1 cellular context compared by ENCODE assay signal in the genomic region with DNA sequence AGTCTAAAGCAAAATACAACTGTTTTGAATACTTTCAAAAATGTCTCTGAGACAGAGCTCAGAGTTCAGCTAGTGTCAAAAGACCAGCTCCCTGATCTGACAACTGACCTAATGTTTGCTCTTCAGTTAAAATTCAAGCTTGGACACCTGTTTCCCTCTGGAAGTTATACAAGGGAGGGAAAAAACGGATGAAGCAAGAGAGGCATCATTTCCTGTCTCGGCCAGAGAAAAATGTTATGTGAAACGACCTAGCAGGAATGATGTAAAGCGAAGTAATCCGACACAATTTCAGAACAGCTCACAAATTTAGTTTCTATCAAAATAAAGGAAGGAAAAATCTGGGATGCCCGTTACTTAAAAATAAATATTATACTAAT.
TF ChIP-seq lines count a peak whose summit lies in the region.

No MANE protein-coding gene starts in this region.

TF ChIP-seq in HepG2, 621 proteins besides CTCF, POLR2A, EP300 and RAD21 (continued from another document and continues in another):
- TF ChIP-seq EEA1 (CRISPR knock-in tag; IDR thresholded peaks at IDR 0.05; ENCODE audit: borderline replicate concordance), result no peak
- TF ChIP-seq GTF2F1 (IDR thresholded peaks at IDR 0.05; ENCODE audit: low read length), result no peak
- no peak for TF ChIP-seq SP140L (CRISPR knock-in tag; IDR thresholded peaks at IDR 0.05; ENCODE audit: borderline replicate concordance)
- TF ChIP-seq, protein P1, sequence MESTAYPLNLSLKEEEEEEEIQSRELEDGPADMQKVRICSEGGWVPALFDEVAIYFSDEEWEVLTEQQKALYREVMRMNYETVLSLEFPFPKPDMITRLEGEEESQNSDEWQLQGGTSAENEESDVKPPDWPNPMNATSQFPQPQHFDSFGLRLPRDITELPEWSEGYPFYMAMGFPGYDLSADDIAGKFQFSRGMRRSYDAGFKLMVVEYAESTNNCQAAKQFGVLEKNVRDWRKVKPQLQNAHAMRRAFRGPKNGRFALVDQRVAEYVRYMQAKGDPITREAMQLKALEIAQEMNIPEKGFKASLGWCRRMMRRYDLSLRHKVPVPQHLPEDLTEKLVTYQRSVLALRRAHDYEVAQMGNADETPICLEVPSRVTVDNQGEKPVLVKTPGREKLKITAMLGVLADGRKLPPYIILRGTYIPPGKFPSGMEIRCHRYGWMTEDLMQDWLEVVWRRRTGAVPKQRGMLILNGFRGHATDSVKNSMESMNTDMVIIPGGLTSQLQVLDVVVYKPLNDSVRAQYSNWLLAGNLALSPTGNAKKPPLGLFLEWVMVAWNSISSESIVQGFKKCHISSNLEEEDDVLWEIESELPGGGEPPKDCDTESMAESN (CRISPR knock-in tag; conservative IDR thresholded peaks at IDR 0.05), result 0 out of 2 replicates have a peak, but pooled peaks have one; percentile 6
- TF ChIP-seq ZNF337 (CRISPR knock-in tag; IDR thresholded peaks at IDR 0.05; ENCODE audit: borderline replicate concordance, low read depth), result peak; percentile 76; the same call in 1 of the 2 replicates
- no peak for TF ChIP-seq STAG1 (CRISPR knock-in tag; IDR thresholded peaks at IDR 0.05)
- 0 out of 2 replicates have a peak, but pooled peaks have one; percentile 13 for TF ChIP-seq ZMYM2 (CRISPR knock-in tag; IDR thresholded peaks at IDR 0.05)
- TF ChIP-seq SSRP1 (CRISPR knock-in tag; IDR thresholded peaks at IDR 0.05), result no peak
- TF ChIP-seq, protein P2, sequence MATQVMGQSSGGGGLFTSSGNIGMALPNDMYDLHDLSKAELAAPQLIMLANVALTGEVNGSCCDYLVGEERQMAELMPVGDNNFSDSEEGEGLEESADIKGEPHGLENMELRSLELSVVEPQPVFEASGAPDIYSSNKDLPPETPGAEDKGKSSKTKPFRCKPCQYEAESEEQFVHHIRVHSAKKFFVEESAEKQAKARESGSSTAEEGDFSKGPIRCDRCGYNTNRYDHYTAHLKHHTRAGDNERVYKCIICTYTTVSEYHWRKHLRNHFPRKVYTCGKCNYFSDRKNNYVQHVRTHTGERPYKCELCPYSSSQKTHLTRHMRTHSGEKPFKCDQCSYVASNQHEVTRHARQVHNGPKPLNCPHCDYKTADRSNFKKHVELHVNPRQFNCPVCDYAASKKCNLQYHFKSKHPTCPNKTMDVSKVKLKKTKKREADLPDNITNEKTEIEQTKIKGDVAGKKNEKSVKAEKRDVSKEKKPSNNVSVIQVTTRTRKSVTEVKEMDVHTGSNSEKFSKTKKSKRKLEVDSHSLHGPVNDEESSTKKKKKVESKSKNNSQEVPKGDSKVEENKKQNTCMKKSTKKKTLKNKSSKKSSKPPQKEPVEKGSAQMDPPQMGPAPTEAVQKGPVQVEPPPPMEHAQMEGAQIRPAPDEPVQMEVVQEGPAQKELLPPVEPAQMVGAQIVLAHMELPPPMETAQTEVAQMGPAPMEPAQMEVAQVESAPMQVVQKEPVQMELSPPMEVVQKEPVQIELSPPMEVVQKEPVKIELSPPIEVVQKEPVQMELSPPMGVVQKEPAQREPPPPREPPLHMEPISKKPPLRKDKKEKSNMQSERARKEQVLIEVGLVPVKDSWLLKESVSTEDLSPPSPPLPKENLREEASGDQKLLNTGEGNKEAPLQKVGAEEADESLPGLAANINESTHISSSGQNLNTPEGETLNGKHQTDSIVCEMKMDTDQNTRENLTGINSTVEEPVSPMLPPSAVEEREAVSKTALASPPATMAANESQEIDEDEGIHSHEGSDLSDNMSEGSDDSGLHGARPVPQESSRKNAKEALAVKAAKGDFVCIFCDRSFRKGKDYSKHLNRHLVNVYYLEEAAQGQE (IDR thresholded peaks at IDR 0.05; ENCODE audit: borderline replicate concordance in 1 of 2, low read depth in 1 of 2, low read length in 2 of 2), result 0 out of 4 replicates have a peak, but pooled peaks of 1 of the 2 experiments have one; percentile 15
- TF ChIP-seq SOX13 (IDR thresholded peaks at IDR 0.05), result no peak
- peak in 1 of 2 experiments; percentile 80; a peak in 2 of 4 replicates for TF ChIP-seq SOX13 (CRISPR knock-in tag; conservative IDR thresholded peaks at IDR 0.05 in 1 of 2, IDR thresholded peaks at IDR 0.05 in 1 of 2)
- no peak for TF ChIP-seq SIN3A (IDR thresholded peaks at IDR 0.05; ENCODE audit: borderline replicate concordance, low read depth, low read length)
- no peak for TF ChIP-seq NR3C1 (CRISPR knock-in tag; IDR thresholded peaks at IDR 0.05)
- TF ChIP-seq, protein P3, sequence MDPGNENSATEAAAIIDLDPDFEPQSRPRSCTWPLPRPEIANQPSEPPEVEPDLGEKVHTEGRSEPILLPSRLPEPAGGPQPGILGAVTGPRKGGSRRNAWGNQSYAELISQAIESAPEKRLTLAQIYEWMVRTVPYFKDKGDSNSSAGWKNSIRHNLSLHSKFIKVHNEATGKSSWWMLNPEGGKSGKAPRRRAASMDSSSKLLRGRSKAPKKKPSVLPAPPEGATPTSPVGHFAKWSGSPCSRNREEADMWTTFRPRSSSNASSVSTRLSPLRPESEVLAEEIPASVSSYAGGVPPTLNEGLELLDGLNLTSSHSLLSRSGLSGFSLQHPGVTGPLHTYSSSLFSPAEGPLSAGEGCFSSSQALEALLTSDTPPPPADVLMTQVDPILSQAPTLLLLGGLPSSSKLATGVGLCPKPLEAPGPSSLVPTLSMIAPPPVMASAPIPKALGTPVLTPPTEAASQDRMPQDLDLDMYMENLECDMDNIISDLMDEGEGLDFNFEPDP (CRISPR knock-in tag; conservative IDR thresholded peaks at IDR 0.05), result no peak
- no peak for TF ChIP-seq ZNF143 (CRISPR knock-in tag; IDR thresholded peaks at IDR 0.05)
- no peak for TF ChIP-seq KDM2A (CRISPR knock-in tag; IDR thresholded peaks at IDR 0.05; ENCODE audit: borderline replicate concordance, low read depth)
- no peak for TF ChIP-seq ZSCAN22 (CRISPR knock-in tag; IDR thresholded peaks at IDR 0.05)
- TF ChIP-seq, protein P4, sequence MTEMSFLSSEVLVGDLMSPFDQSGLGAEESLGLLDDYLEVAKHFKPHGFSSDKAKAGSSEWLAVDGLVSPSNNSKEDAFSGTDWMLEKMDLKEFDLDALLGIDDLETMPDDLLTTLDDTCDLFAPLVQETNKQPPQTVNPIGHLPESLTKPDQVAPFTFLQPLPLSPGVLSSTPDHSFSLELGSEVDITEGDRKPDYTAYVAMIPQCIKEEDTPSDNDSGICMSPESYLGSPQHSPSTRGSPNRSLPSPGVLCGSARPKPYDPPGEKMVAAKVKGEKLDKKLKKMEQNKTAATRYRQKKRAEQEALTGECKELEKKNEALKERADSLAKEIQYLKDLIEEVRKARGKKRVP (CRISPR knock-in tag; IDR thresholded peaks at IDR 0.05), result peak in 1 of 2 experiments; percentile 99; a peak in 2 of 4 replicates
- TF ChIP-seq, protein P5, sequence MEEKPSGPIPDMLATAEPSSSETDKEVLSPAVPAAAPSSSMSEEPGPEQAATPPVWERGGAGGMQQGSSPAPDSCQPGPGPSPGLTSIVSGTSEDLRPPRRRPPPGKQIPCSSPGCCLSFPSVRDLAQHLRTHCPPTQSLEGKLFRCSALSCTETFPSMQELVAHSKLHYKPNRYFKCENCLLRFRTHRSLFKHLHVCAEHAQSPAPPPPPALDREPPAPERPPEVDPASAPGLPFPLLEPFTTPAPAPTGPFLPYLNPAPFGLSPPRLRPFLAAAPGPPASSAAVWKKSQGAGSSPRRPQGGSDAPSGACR (CRISPR knock-in tag; IDR thresholded peaks at IDR 0.05), result no peak
- no peak for TF ChIP-seq ZNF891 (CRISPR knock-in tag; IDR thresholded peaks at IDR 0.05)
- TF ChIP-seq, protein P6, sequence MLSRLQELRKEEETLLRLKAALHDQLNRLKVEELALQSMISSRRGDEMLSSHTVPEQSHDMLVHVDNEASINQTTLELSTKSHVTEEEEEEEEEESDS (CRISPR knock-in tag; IDR thresholded peaks at IDR 0.05; ENCODE audit: borderline replicate concordance), result no peak
- no peak; the same call in 1 of the 2 replicates for TF ChIP-seq ZBTB3 (CRISPR knock-in tag; IDR thresholded peaks at IDR 0.05; ENCODE audit: borderline replicate concordance, low read depth)
- no peak for TF ChIP-seq ZBTB7A (CRISPR knock-in tag; IDR thresholded peaks at IDR 0.05)
- TF ChIP-seq, protein P7, sequence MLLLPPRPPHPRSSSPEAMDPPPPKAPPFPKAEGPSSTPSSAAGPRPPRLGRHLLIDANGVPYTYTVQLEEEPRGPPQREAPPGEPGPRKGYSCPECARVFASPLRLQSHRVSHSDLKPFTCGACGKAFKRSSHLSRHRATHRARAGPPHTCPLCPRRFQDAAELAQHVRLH (CRISPR knock-in tag; IDR thresholded peaks at IDR 0.05; ENCODE audit: borderline replicate concordance, low read depth), result no peak
- no peak for TF ChIP-seq ZNF713 (CRISPR knock-in tag; IDR thresholded peaks at IDR 0.05)
- peak; percentile 96 for TF ChIP-seq CEBPB (IDR thresholded peaks at IDR 0.05; ENCODE audit: borderline replicate concordance, low read depth, low read length)
- no peak for TF ChIP-seq ZBTB42 (CRISPR knock-in tag; IDR thresholded peaks at IDR 0.05)
- TF ChIP-seq, protein P8, sequence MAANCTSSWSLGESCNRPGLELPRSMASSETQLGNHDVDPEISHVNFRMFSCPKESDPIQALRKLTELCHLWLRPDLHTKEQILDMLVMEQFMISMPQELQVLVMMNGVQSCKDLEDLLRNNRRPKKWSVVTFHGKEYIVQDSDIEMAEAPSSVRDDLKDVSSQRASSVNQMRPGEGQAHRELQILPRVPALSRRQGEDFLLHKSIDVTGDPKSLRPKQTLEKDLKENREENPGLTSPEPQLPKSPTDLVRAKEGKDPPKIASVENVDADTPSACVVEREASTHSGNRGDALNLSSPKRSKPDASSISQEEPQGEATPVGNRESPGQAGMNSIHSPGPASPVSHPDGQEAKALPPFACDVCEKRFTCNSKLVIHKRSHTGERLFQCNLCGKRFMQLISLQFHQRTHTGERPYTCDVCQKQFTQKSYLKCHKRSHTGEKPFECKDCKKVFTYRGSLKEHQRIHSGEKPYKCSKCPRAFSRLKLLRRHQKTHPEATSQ (CRISPR knock-in tag; IDR thresholded peaks at IDR 0.05; ENCODE audit: borderline replicate concordance), result no peak
- no peak for TF ChIP-seq HES4 (CRISPR knock-in tag; IDR thresholded peaks at IDR 0.05; ENCODE audit: borderline replicate concordance)
- no peak for TF ChIP-seq KDM4B (CRISPR knock-in tag; IDR thresholded peaks at IDR 0.05)
- no peak for TF ChIP-seq ZNF230 (CRISPR knock-in tag; IDR thresholded peaks at IDR 0.05)
- no peak for TF ChIP-seq SMARCE1 (IDR thresholded peaks at IDR 0.05; ENCODE audit: borderline replicate concordance)
- peak; percentile 86 for TF ChIP-seq HMG20A (CRISPR knock-in tag; IDR thresholded peaks at IDR 0.05; ENCODE audit: borderline replicate concordance)
- TF ChIP-seq ATF1 (CRISPR knock-in tag; IDR thresholded peaks at IDR 0.05), result peak; percentile 66
- TF ChIP-seq, protein P9, sequence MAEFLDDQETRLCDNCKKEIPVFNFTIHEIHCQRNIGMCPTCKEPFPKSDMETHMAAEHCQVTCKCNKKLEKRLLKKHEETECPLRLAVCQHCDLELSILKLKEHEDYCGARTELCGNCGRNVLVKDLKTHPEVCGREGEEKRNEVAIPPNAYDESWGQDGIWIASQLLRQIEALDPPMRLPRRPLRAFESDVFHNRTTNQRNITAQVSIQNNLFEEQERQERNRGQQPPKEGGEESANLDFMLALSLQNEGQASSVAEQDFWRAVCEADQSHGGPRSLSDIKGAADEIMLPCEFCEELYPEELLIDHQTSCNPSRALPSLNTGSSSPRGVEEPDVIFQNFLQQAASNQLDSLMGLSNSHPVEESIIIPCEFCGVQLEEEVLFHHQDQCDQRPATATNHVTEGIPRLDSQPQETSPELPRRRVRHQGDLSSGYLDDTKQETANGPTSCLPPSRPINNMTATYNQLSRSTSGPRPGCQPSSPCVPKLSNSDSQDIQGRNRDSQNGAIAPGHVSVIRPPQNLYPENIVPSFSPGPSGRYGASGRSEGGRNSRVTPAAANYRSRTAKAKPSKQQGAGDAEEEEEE (CRISPR knock-in tag; IDR thresholded peaks at IDR 0.05; ENCODE audit: borderline replicate concordance), result no peak
- TF ChIP-seq ZNF235 (CRISPR knock-in tag; IDR thresholded peaks at IDR 0.05; ENCODE audit: borderline replicate concordance), result no peak
- peak; percentile 16; the same call in 1 of the 2 replicates for TF ChIP-seq DMAP1 (CRISPR knock-in tag; IDR thresholded peaks at IDR 0.05)
- TF ChIP-seq ZNF101 (CRISPR knock-in tag; IDR thresholded peaks at IDR 0.05; ENCODE audit: borderline replicate concordance, low read depth), result no peak
- no peak for TF ChIP-seq ZNF570 (CRISPR knock-in tag; IDR thresholded peaks at IDR 0.05; ENCODE audit: borderline replicate concordance)
- TF ChIP-seq, protein P10, sequence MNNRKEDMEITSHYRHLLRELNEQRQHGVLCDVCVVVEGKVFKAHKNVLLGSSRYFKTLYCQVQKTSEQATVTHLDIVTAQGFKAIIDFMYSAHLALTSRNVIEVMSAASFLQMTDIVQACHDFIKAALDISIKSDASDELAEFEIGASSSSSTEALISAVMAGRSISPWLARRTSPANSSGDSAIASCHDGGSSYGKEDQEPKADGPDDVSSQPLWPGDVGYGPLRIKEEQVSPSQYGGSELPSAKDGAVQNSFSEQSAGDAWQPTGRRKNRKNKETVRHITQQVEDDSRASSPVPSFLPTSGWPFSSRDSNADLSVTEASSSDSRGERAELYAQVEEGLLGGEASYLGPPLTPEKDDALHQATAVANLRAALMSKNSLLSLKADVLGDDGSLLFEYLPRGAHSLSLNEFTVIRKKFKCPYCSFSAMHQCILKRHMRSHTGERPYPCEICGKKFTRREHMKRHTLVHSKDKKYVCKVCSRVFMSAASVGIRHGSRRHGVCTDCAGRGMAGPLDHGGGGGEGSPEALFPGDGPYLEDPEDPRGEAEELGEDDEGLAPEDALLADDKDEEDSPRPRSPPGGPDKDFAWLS (CRISPR knock-in tag; IDR thresholded peaks at IDR 0.05; ENCODE audit: borderline replicate concordance), result no peak
- TF ChIP-seq, protein P11, sequence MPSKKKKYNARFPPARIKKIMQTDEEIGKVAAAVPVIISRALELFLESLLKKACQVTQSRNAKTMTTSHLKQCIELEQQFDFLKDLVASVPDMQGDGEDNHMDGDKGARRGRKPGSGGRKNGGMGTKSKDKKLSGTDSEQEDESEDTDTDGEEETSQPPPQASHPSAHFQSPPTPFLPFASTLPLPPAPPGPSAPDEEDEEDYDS (CRISPR knock-in tag; IDR thresholded peaks at IDR 0.05), result peak; percentile 73
- peak; percentile 72 for TF ChIP-seq RXRB (CRISPR knock-in tag; IDR thresholded peaks at IDR 0.05; ENCODE audit: borderline replicate concordance)
- TF ChIP-seq, protein P12, sequence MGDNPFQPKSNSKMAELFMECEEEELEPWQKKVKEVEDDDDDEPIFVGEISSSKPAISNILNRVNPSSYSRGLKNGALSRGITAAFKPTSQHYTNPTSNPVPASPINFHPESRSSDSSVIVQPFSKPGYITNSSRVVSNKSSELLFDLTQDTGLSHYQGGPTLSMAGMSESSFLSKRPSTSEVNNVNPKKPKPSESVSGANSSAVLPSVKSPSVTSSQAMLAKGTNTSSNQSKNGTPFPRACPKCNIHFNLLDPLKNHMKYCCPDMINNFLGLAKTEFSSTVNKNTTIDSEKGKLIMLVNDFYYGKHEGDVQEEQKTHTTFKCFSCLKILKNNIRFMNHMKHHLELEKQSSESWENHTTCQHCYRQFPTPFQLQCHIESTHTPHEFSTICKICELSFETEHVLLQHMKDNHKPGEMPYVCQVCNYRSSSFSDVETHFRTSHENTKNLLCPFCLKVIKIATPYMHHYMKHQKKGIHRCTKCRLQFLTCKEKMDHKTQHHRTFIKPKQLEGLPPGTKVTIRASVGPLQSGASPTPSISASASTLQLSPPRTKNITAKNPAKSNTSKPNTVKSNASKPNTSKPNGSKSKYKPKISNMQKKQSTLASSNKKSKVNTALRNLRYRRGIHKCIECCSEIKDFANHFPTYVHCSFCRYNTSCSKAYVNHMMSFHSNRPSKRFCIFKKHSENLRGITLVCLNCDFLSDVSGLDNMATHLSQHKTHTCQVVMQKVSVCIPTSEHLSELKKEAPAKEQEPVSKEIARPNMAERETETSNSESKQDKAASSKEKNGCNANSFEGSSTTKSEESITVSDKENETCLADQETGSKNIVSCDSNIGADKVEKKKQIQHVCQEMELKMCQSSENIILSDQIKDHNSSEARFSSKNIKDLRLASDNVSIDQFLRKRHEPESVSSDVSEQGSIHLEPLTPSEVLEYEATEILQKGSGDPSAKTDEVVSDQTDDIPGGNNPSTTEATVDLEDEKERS (CRISPR knock-in tag; IDR thresholded peaks at IDR 0.05), result no peak
- TF ChIP-seq FOXK2 (IDR thresholded peaks at IDR 0.05), result no peak
- no peak for TF ChIP-seq DR1 (CRISPR knock-in tag; IDR thresholded peaks at IDR 0.05)
- no peak for TF ChIP-seq RORA (CRISPR knock-in tag; IDR thresholded peaks at IDR 0.05)
